In genomic region chr6:136547336-136547735, GRCh38 we compare ENCODE assay signal across 8 cellular contexts. TPM values are rescaled to one million over a fixed set of nuclear protein-coding genes. Genes with fewer than 3 reads are reported as not detected.
DNase-seq lines count a peak whose midpoint lies in the region; ATAC-seq lines count a peak whose summit lies in the region.

No MANE protein-coding gene starts in this region.

- H3K9ac ChIP-seq in rectal smooth muscle tissue (ENCODE audit: low read length): no peak overlapping the region

- peak overlapping the region; percentile 12 for H3K4me3 ChIP-seq in rectal smooth muscle tissue (ENCODE audit: low read length)

- DNase-seq in SIG-M5 treated with dmso at 0.1 percent for 504 hours (lab: John Stamatoyannopoulos, UW; ENCODE audit: unreplicated experiment) (peak; percentile 59), SIG-M5 (lab: John Stamatoyannopoulos, UW) (no peak), NCI-H748 treated with DMSO at 0.1 percent for 48 hours (lab: John Stamatoyannopoulos, UW) (peak; percentile 10), dedifferentiated amniotic fluid mesenchymal stem cell (ENCODE audit: extremely low spot score) (peak; percentile 62), ureter (ENCODE audit: low spot score) (no peak)

- peaks cover 2% of the 10 kb centered on the region for H3K4me1 ChIP-seq in rectal smooth muscle tissue (ENCODE audit: control insufficient read depth, insufficient read depth, low read length)

- H3K36me3 ChIP-seq in rectal smooth muscle tissue (ENCODE audit: control insufficient read depth, insufficient read depth, low read length): no peaks in the 10 kb centered on the region

- H3K27ac ChIP-seq in rectal smooth muscle tissue (ENCODE audit: low read depth, low read length): no peak overlapping the region

- ATAC-seq in HG03460 (IDR thresholded peaks at IDR 0.05; ENCODE audit: unreplicated experiment) (no peak), HG02763 (IDR thresholded peaks at IDR 0.05; ENCODE audit: unreplicated experiment) (no peak)

- H3K27me3 ChIP-seq in rectal smooth muscle tissue (ENCODE audit: control insufficient read depth, insufficient read depth, low read length): no peaks in the 10 kb centered on the region

RNA-seq across cellular contexts. Expression of gene MAP7, which starts 2.9 kb away (rescaled TPM):
- 37.0 TPM for total RNA-seq in ureter

Comparison
In these comparisons a context has a peak if more than half of its experiments do, and no peak if none do; other contexts are left out.
1. DNase-seq: peak in SIG-M5 treated with dmso at 0.1 percent for 504 hours (single experiment), NCI-H748 treated with DMSO at 0.1 percent for 48 hours (single experiment) and dedifferentiated amniotic fluid mesenchymal stem cell (single experiment); none in SIG-M5 (single experiment) and ureter (single experiment).